8 cellular contexts compared by ENCODE assay signal in the genomic region with DNA sequence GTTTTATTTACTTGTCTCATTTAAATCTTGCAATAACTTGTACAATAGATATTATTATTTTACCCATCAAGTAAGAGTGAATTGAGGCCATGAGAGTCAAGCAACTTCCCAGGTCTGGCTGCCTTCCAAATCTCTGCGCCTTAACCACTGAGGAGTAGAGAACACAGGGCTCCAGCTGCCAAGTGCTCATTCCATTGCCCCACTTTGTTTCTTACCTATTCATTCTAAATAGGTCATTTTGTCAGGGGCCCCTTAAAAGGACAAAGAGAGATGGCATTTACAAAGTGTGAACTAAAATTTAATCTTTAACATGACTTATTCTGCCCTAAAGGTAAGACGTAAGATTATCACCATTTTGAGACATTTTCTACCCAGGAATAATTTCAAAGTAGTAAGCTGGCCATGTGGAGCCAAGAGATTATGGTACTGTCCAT. TPM values are rescaled to one million over a fixed set of nuclear protein-coding genes. Genes with fewer than 3 reads are reported as not detected.
DNase-seq lines count a peak whose midpoint lies in the region; ATAC-seq and TF ChIP-seq lines count a peak whose summit lies in the region.

No MANE protein-coding gene starts in this region.

- H3K27me3 ChIP-seq in GM23338 (ENCODE audit: insufficient read depth) = no peaks in the 10 kb centered on the region
- H3K27me3 ChIP-seq in SJCRH30 = no peaks in the 10 kb centered on the region
- no peaks in the 10 kb centered on the region for H3K27me3 ChIP-seq in liver (ENCODE audit: control insufficient read depth in 4 of 4, insufficient read depth in 4 of 4, low read length in 3 of 4)

- H3K27ac Mint-ChIP-seq in GM23338 = no peak overlapping the region

- H3K4me3 ChIP-seq in GM23338 (peak overlapping the region; percentile 97), SJCRH30 (peak overlapping the region; percentile 96), choroid plexus epithelial cell (ENCODE audit: low read depth, low read length) (peak overlapping the region; percentile 88), liver (ENCODE audit: low read depth in 1 of 3, low read length in 3 of 3) (peak overlapping the region; percentile 84 to 100 (median 96))

- peaks cover 84% of the 10 kb centered on the region for H3K79me2 ChIP-seq in GM23338 (replicated peaks; ENCODE audit: insufficient read depth)

- no peak overlapping the region for H3K27ac ChIP-seq in GM23338 (ENCODE audit: low read depth)
- no peak overlapping the region for H3K27ac ChIP-seq in SJCRH30
- peak overlapping the region; percentile 25 to 40 for H3K27ac ChIP-seq in liver (ENCODE audit: low read depth in 1 of 2, low read length in 2 of 2)
- H3K27ac ChIP-seq in substantia nigra (ENCODE audit: low read depth, low read length, poor library complexity, severe bottlenecking) = no peak overlapping the region

- H3K9me3 ChIP-seq in SJCRH30 (replicated peaks) (no peaks in the 10 kb centered on the region), liver (ENCODE audit: control insufficient read depth in 4 of 4, low read length in 3 of 4) (no peaks in the 10 kb centered on the region)

- no peak for TF ChIP-seq RAD21 in liver (IDR thresholded peaks at IDR 0.05)

- H3F3A ChIP-seq in GM23338 (replicated peaks; ENCODE audit: low read depth) = peaks cover 11% of the 10 kb centered on the region; the same call in 1 of the 2 replicates

- 1% methylated on average over 2 of the region's 2 CpGs for WGBS in liver

- DNase-seq in AG20443 (ENCODE audit: low spot score) (peak; percentile 46), GM23338 (ENCODE audit: low spot score) (peak; percentile 14), SJCRH30 (peak; percentile 68 to 82), choroid plexus epithelial cell (ENCODE audit: low read depth) (peak; percentile 83), substantia nigra (lab: John Stamatoyannopoulos, UW) (peak in 36 of 49 donors; percentile 6 to 92 (median 50))

- peak overlapping the region; percentile 99 for H3K9ac ChIP-seq in liver (ENCODE audit: low read depth in 1 of 2, low read length in 2 of 2)

- H3K4me1 ChIP-seq in GM23338 (ENCODE audit: insufficient read depth) (peaks cover 5% of the 10 kb centered on the region), SJCRH30 (no peaks in the 10 kb centered on the region; the same call in 1 of the 2 replicates), liver (ENCODE audit: control insufficient read depth in 4 of 4, insufficient read depth in 4 of 4, low read length in 3 of 4) (peaks cover 5 to 43% (median 20%) of the 10 kb centered on the region in 4 donors)

- H3K4me1 Mint-ChIP-seq in GM23338 = peaks cover 3% of the 10 kb centered on the region; the same call in 2 of the 3 replicates

- H3K36me3 ChIP-seq in GM23338 (ENCODE audit: insufficient read depth) (peaks cover 24% of the 10 kb centered on the region), SJCRH30 (peaks cover 60% of the 10 kb centered on the region), liver (ENCODE audit: control insufficient read depth in 4 of 4, insufficient read depth in 3 of 4, low read depth in 1 of 4, low read length in 3 of 4) (peaks cover 2 to 27% (median 24%) of the 10 kb centered on the region in 4 donors)

- peak overlapping the region; percentile 84 for H3K4me2 ChIP-seq in GM23338

- peaks cover 18% of the 10 kb centered on the region for H3K27me3 Mint-ChIP-seq in GM23338 (ENCODE audit: insufficient read depth, low read depth, poor library complexity)

- no peaks in the 10 kb centered on the region for H3K9me3 Mint-ChIP-seq in GM23338

- TF ChIP-seq CTCF in GM23338 (conservative IDR thresholded peaks at IDR 0.05; ENCODE audit: low read depth in 2 of 2) (no peak), choroid plexus epithelial cell (conservative IDR thresholded peaks at IDR 0.05; ENCODE audit: low read depth, low read length) (no peak), liver (IDR thresholded peaks at IDR 0.05; ENCODE audit: low read depth, low read length, missing input control) (no peak)

- no peaks in the 10 kb centered on the region for H3K9me2 ChIP-seq in GM23338 (ENCODE audit: insufficient read depth)

- H3K36me3 Mint-ChIP-seq in GM23338 (ENCODE audit: low read depth) = peaks cover 62% of the 10 kb centered on the region

- H3K4me3 Mint-ChIP-seq in GM23338 = peak overlapping the region; percentile 94

- H4K20me1 ChIP-seq in GM23338 (replicated peaks; ENCODE audit: insufficient read depth) = peaks cover 73% of the 10 kb centered on the region

- no peak for ATAC-seq in GM23338
- no peak for ATAC-seq in HG03196 (IDR thresholded peaks at IDR 0.05; ENCODE audit: unreplicated experiment)
- ATAC-seq in GM18520 (IDR thresholded peaks at IDR 0.05; ENCODE audit: unreplicated experiment) = no peak

- H2AFZ ChIP-seq in GM23338 = no peak overlapping the region

TF ChIP-seq in liver, 16 proteins besides CTCF, POLR2A, EP300 and RAD21:
- TF ChIP-seq SP1 (IDR thresholded peaks at IDR 0.05) = no peak

RNA-seq across cellular contexts. Expression of a gene that starts 3.5 kb away (rescaled TPM):
- 58.4 and 64.3 TPM in 2 replicates for total RNA-seq in GM23338 (2014; rRNA removed; shearing (Covaris generic))
- polyA plus RNA-seq in GM23338 (2016; fragmentation: Nextera tagmentation; extraction: Ambion mirVana) = 16.3 and 17.3 TPM in 2 replicates
- total RNA-seq in SJCRH30 (2014; rRNA removed; shearing (Covaris generic)) = 67.6 and 71.4 TPM in 2 replicates
- total RNA-seq in liver = 10 to 100 TPM; 36.7 to 54.0 TPM
- polyA plus RNA-seq in liver = 10 to 100 TPM; 13.0 to 15.5 TPM

RNA-seq across cellular contexts. Expression of a gene that starts 48.4 kb away (rescaled TPM):
- total RNA-seq in GM23338 (2014; rRNA removed; shearing (Covaris generic)) = 4.3 and 6.2 TPM in 2 replicates
- polyA plus RNA-seq in GM23338 (2016; fragmentation: Nextera tagmentation; extraction: Ambion mirVana) (2.5 and 2.8 TPM in 2 replicates), liver (1 to 10 TPM; 6.7 to 8.5 TPM)
- total RNA-seq in SJCRH30 (2014; rRNA removed; shearing (Covaris generic)) = 1.2 and 1.5 TPM in 2 replicates
- 10 to 100 TPM in 1 of 2 donors, 1 to 10 TPM in 1; 5.3 to 12.8 TPM for total RNA-seq in liver

Comparison
In these comparisons a context has a peak if more than half of its experiments do, and no peak if none do; other contexts are left out.
1. DNase-seq: peak in every context shown above with its lines; median percentile 83 in choroid plexus epithelial cell; 75 in SJCRH30; 50 in substantia nigra; 46 in AG20443; 14 in GM23338.
2. H3K27ac ChIP-seq: peak in liver (2 of 2); none in GM23338 (single experiment), SJCRH30 (single experiment) and substantia nigra (single experiment).
3. Peak in every context shown above with its lines, with median percentiles within 50 percentile points of each other: H3K4me3 ChIP-seq.